Comparison of ENCODE assay signal across 18 cellular contexts in genomic region chr15:66670198-66670597, GRCh38. TPM values are rescaled to one million over a fixed set of nuclear protein-coding genes. Genes with fewer than 3 reads are reported as not detected.
DNase-seq lines count a peak whose midpoint lies in the region; ATAC-seq and TF ChIP-seq lines count a peak whose summit lies in the region.
"Had no signal": no experiment of that assay in that cellular context is flagged by ENCODE, and none has a peak within 500 bp of the region (broad histone marks: within the 10 kb centered on the region; RNA-seq: fewer than 3 reads in every experiment).

No MANE protein-coding gene starts in this region.

- H4K91ac ChIP-seq in mesenchymal stem cell (ENCODE audit: low read length): peak overlapping the region; percentile 29

- H3K27ac Mint-ChIP-seq in GM23338 (no peak overlapping the region), WTC11 (no peak overlapping the region)
- H3K27ac Mint-ChIP-seq in activated CD8-positive, alpha-beta memory T cell treated with anti-CD3 and anti-CD28 coated beads, Interleukin-2, amount 10 ng/mL, durations not matched to agents 7 days and 5 days: no peak overlapping the region
- H3K27ac Mint-ChIP-seq: B cell, H9 had no signal

- CTCF ChIA-PET in WTC11 (lab: Charles Lee): interaction anchor here (1.5 to 1.8 kb wide), 2 partner anchors 28 to 51 kb away, joined by 4 to 12 read pairs; no protein-coding TSS in a partner anchor
- CTCF ChIA-PET in activated CD8-positive, alpha-beta memory T cell treated with anti-CD3 and anti-CD28 coated beads, Interleukin-2, amount 10 ng/mL, durations not matched to agents 7 days and 5 days (lab: Charles Lee): no interaction called here

- H4K8ac ChIP-seq in mesenchymal stem cell (ENCODE audit: low read length): peak overlapping the region; percentile 43

- no peak overlapping the region for H2BK12ac ChIP-seq in mesenchymal stem cell (ENCODE audit: low read length in 2 of 2)

- H3K36me3 Mint-ChIP-seq in GM23338 (ENCODE audit: low read depth): peaks cover 3% of the 10 kb centered on the region; the same call in 1 of the 3 replicates
- H3K36me3 Mint-ChIP-seq in WTC11: peaks cover 6% of the 10 kb centered on the region
- no peaks in the 10 kb centered on the region for H3K36me3 Mint-ChIP-seq in activated CD8-positive, alpha-beta memory T cell treated with anti-CD3 and anti-CD28 coated beads, Interleukin-2, amount 10 ng/mL, durations not matched to agents 7 days and 5 days

- WGBS in mesenchymal stem cell: 84% methylated on average over 7 of the region's 8 CpGs
- WGBS in smooth muscle cell (ENCODE audit: low lambda C conversion rate): 50% methylated on average over 8 of the region's 8 CpGs

- H4K20me1 ChIP-seq in GM23338 (replicated peaks; ENCODE audit: insufficient read depth) (no peaks in the 10 kb centered on the region), smooth muscle cell (ENCODE audit: low read depth) (no peaks in the 10 kb centered on the region)

- no peak overlapping the region for H3K18ac ChIP-seq in mesenchymal stem cell (ENCODE audit: low read depth in 1 of 2, low read length in 2 of 2)

- H2BK15ac ChIP-seq in mesenchymal stem cell (ENCODE audit: low read depth, poor library complexity, severe bottlenecking): no peak overlapping the region

- peaks cover 5% of the 10 kb centered on the region for H3K9me3 ChIP-seq in mesenchymal stem cell (ENCODE audit: control insufficient read depth, low read length)
- no peaks in the 10 kb centered on the region for H3K9me3 ChIP-seq in smooth muscle cell (replicated peaks; ENCODE audit: low read depth)
- H3K9me3 ChIP-seq: A549 had no signal

- no peak overlapping the region for H2AK5ac ChIP-seq in mesenchymal stem cell (ENCODE audit: low read length, severe bottlenecking)

- TF ChIP-seq CTCF in GM23338 (conservative IDR thresholded peaks at IDR 0.05; ENCODE audit: low read depth in 2 of 2): no peak
- TF ChIP-seq CTCF in WTC11 (IDR thresholded peaks at IDR 0.05): no peak
- TF ChIP-seq CTCF in smooth muscle cell (IDR thresholded peaks at IDR 0.05; ENCODE audit: borderline replicate concordance, insufficient read depth, poor library complexity, severe bottlenecking): no peak

- H3K14ac ChIP-seq in mesenchymal stem cell (ENCODE audit: low read length in 2 of 2): peak overlapping the region in 1 of 2 experiments; percentile 85

- H3K9me3 Mint-ChIP-seq in GM23338: peaks cover 6% of the 10 kb centered on the region
- peaks cover 10% of the 10 kb centered on the region for H3K9me3 Mint-ChIP-seq in WTC11
- H3K9me3 Mint-ChIP-seq in activated CD8-positive, alpha-beta memory T cell treated with anti-CD3 and anti-CD28 coated beads, Interleukin-2, amount 10 ng/mL, durations not matched to agents 7 days and 5 days (ENCODE audit: low read depth): no peaks in the 10 kb centered on the region

- DNase-seq in GM23338 (ENCODE audit: low spot score): no peak
- no peak for DNase-seq in WTC11 (ENCODE audit: low spot score)
- DNase-seq in mesenchymal stem cell: no peak
- DNase-seq in smooth muscle cell (lab: John Stamatoyannopoulos, UW; ENCODE audit: unreplicated experiment): no peak
- DNase-seq in islet precursor cell: no peak
- DNase-seq in activated CD8-positive, alpha-beta memory T cell treated with anti-CD3 and anti-CD28 coated beads, Interleukin-2, amount 10 ng/mL, durations not matched to agents 7 days and 5 days: no peak
- no peak for DNase-seq in occipital lobe (lab: John Stamatoyannopoulos, UW)
- DNase-seq: NCI-H1105, NCI-H2029 treated with DMSO at 0.1 percent for 48 hours, NCI-H2171, NCI-H345, NCI-H524, NCI-H82, SJCRH30 had no signal

- H3K4me1 Mint-ChIP-seq in GM23338 (peaks cover 26% of the 10 kb centered on the region), WTC11 (peaks cover 26% of the 10 kb centered on the region)
- H3K4me1 Mint-ChIP-seq in activated CD8-positive, alpha-beta memory T cell treated with anti-CD3 and anti-CD28 coated beads, Interleukin-2, amount 10 ng/mL, durations not matched to agents 7 days and 5 days: peaks cover 7% of the 10 kb centered on the region

- POLR2A ChIA-PET in WTC11 (lab: Charles Lee): no interaction called here

- H3K27me3 ChIP-seq in GM23338 (ENCODE audit: insufficient read depth) (no peaks in the 10 kb centered on the region), mesenchymal stem cell (ENCODE audit: control insufficient read depth in 1 of 2, insufficient read depth in 1 of 2, low read length in 2 of 2) (peaks cover 0 to 3% of the 10 kb centered on the region in 2 experiments), smooth muscle cell (ENCODE audit: low read depth) (no peaks in the 10 kb centered on the region)
- H3K27me3 ChIP-seq: SJCRH30 had no signal

- H2BK5ac ChIP-seq in mesenchymal stem cell (ENCODE audit: low read depth, low read length, poor library complexity, severe bottlenecking): no peak overlapping the region

- H3K4me2 ChIP-seq in GM23338 (peak overlapping the region; percentile 78), mesenchymal stem cell (ENCODE audit: low read length, poor library complexity, severe bottlenecking) (no peak overlapping the region), smooth muscle cell (no peak overlapping the region)
- H3K4me2 ChIP-seq: A549, KMS-11 had no signal

- H3K27me3 Mint-ChIP-seq in GM23338 (ENCODE audit: insufficient read depth, low read depth, poor library complexity): no peaks in the 10 kb centered on the region
- peaks cover 11% of the 10 kb centered on the region for H3K27me3 Mint-ChIP-seq in WTC11 (ENCODE audit: low read depth)
- peaks cover under 1% of the 10 kb centered on the region for H3K27me3 Mint-ChIP-seq in activated CD8-positive, alpha-beta memory T cell treated with anti-CD3 and anti-CD28 coated beads, Interleukin-2, amount 10 ng/mL, durations not matched to agents 7 days and 5 days

- ATAC-seq in GM23338 (no peak), WTC11 (no peak)
- ATAC-seq in activated CD8-positive, alpha-beta memory T cell treated with anti-CD3 and anti-CD28 coated beads, Interleukin-2, amount 10 ng/mL, durations not matched to agents 7 days and 5 days: no peak

- H3F3A ChIP-seq in GM23338 (replicated peaks; ENCODE audit: low read depth) (peaks cover 14% of the 10 kb centered on the region), smooth muscle cell (ENCODE audit: low read depth) (peaks cover 17% of the 10 kb centered on the region)

- H3K9ac ChIP-seq in mesenchymal stem cell (ENCODE audit: low read length): no peak overlapping the region
- H3K9ac ChIP-seq in smooth muscle cell (ENCODE audit: low read depth): no peak overlapping the region
- H3K9ac ChIP-seq: KMS-11 had no signal

- H3K23ac ChIP-seq in mesenchymal stem cell (ENCODE audit: low read length in 2 of 2): no peak overlapping the region

- no peak overlapping the region for H2BK120ac ChIP-seq in mesenchymal stem cell (ENCODE audit: low read depth, low read length)

- H3K9me2 ChIP-seq in GM23338 (ENCODE audit: insufficient read depth): no peaks in the 10 kb centered on the region

- H3K4me3 ChIP-seq in GM23338 (no peak overlapping the region), mesenchymal stem cell (ENCODE audit: insufficient read depth in 1 of 2, low read depth in 1 of 2, low read length in 2 of 2) (no peak overlapping the region), smooth muscle cell (no peak overlapping the region)
- H3K4me3 ChIP-seq: A549, SJCRH30 had no signal

- H3K36me3 ChIP-seq in GM23338 (ENCODE audit: insufficient read depth) (no peaks in the 10 kb centered on the region), mesenchymal stem cell (ENCODE audit: control insufficient read depth in 1 of 2, insufficient read depth in 2 of 2, low read depth in 1 of 2, low read length in 2 of 2) (no peaks in the 10 kb centered on the region), smooth muscle cell (ENCODE audit: low read depth) (no peaks in the 10 kb centered on the region)
- H3K36me3 ChIP-seq: SJCRH30 had no signal

- H3K4me1 ChIP-seq in GM23338 (ENCODE audit: insufficient read depth) (peaks cover 25% of the 10 kb centered on the region), mesenchymal stem cell (ENCODE audit: control insufficient read depth, insufficient read depth, low read depth, low read length) (peaks cover 5% of the 10 kb centered on the region), smooth muscle cell (ENCODE audit: low read depth) (peaks cover 5% of the 10 kb centered on the region)
- H3K4me1 ChIP-seq: A549, SJCRH30 had no signal

- no peaks in the 10 kb centered on the region for H3K79me2 ChIP-seq in GM23338 (replicated peaks; ENCODE audit: insufficient read depth)
- H3K79me2 ChIP-seq in smooth muscle cell (ENCODE audit: low read depth): no peaks in the 10 kb centered on the region

- no peak overlapping the region for H3K4ac ChIP-seq in mesenchymal stem cell (ENCODE audit: low read depth in 1 of 2, low read length in 2 of 2)

- H2AFZ ChIP-seq in GM23338 (peak overlapping the region; percentile 96; the same call in 1 of the 2 replicates), mesenchymal stem cell (ENCODE audit: low read depth, low read length) (no peak overlapping the region), smooth muscle cell (ENCODE audit: low read depth) (no peak overlapping the region)

- H3K79me1 ChIP-seq in mesenchymal stem cell (replicated peaks; ENCODE audit: low read length, poor library complexity, severe bottlenecking): no peaks in the 10 kb centered on the region

- no peak overlapping the region for H3K4me3 Mint-ChIP-seq in GM23338
- H3K4me3 Mint-ChIP-seq in WTC11: peak overlapping the region; percentile 56; the same call in 1 of the 2 replicates
- H3K4me3 Mint-ChIP-seq in activated CD8-positive, alpha-beta memory T cell treated with anti-CD3 and anti-CD28 coated beads, Interleukin-2, amount 10 ng/mL, durations not matched to agents 7 days and 5 days: no peak overlapping the region
- H3K4me3 Mint-ChIP-seq: B cell, H9 had no signal

- H3K27ac ChIP-seq in GM23338 (ENCODE audit: low read depth) (no peak overlapping the region), mesenchymal stem cell (ENCODE audit: low read length, poor library complexity, severe bottlenecking) (no peak overlapping the region), smooth muscle cell (ENCODE audit: low read depth) (peak overlapping the region; percentile 23)
- H3K27ac ChIP-seq: A549, KMS-11, SJCRH30 had no signal

TF ChIP-seq in GM23338, 12 proteins besides CTCF, POLR2A, EP300 and RAD21 (continues in another document):
- no peak for TF ChIP-seq NANOG (IDR thresholded peaks at IDR 0.05; ENCODE audit: borderline replicate concordance)
- TF ChIP-seq EZH2 (IDR thresholded peaks at IDR 0.05; ENCODE audit: low read depth, unreplicated experiment): no peak

TF ChIP-seq in WTC11, 78 proteins besides CTCF, POLR2A, EP300 and RAD21 (continues in another document):
- TF ChIP-seq HMGA2 (CRISPR knock-in tag; IDR thresholded peaks at IDR 0.05): no peak

RNA-seq across cellular contexts. Expression of gene SMAD6, which starts 31.8 kb away (rescaled TPM):
- 11.9 and 15.7 TPM in 2 replicates for total RNA-seq in GM23338 (2014; rRNA removed; shearing (Covaris generic))
- polyA plus RNA-seq in GM23338 (2016; fragmentation: Nextera tagmentation; extraction: Ambion mirVana) (1.6 and 2.1 TPM in 2 replicates), smooth muscle cell (37.9 and 44.0 TPM in 2 replicates)
- total RNA-seq in WTC11 (2021) (9.2 to 13.9 TPM (median 10.4 TPM) in 3 replicates), smooth muscle cell (41.6 and 42.6 TPM in 2 replicates), occipital lobe (1.9 TPM)
- polyA plus RNA-seq in mesenchymal stem cell (2013, experiment 1 of 2): 5.5 TPM
- polyA plus RNA-seq in mesenchymal stem cell (2013, experiment 2 of 2): 5.6 TPM
- total RNA-seq in activated CD8-positive, alpha-beta memory T cell treated with anti-CD3 and anti-CD28 coated beads, Interleukin-2, amount 10 ng/mL, durations not matched to agents 7 days and 5 days: under 1 TPM; 0.14 to 0.29 TPM
